ENCODE assay signal across 25 cellular contexts in the genomic region with DNA sequence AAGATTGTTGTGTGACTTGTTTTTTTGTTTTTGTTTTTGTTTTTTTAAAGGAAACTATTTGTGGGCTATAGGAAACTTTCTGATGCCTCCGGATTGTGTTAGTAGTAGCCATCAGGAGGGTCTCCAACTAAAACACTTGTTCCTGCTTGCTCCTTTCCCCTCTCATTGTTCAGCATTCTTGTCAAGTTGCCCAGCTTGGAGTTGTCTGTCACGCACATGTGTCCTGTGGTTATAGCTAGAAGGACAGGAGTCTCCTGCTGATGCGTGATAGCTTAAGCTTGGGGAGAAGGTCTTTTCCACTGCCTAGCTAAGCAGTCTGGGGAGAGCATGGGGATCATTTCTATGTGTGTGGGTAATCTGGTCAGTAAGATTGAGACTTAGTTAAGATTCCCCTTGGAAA.
"Had no signal": no experiment of that assay in that cellular context is flagged by ENCODE, and none has a peak within 500 bp of the region (broad histone marks: within the 10 kb centered on the region; RNA-seq: fewer than 3 reads in every experiment).

No MANE protein-coding gene starts in this region.

- H3K9me3 Mint-ChIP-seq: activated naive CD4-positive, alpha-beta T cell treated with anti-CD3 and anti-CD28 coated beads, Interleukin-2, amount 50 U/mL, for 24 hours; activated T-helper 1 cell treated with anti-CD3 and anti-CD28 coated beads, Interleukin-12 subunit alpha, Interleukin-12 subunit beta, Interleukin-2, Interleukin-4 antibody, amounts not matched to agents 30 ng/mL and 10 ng/mL and 1 ng/mL, durations not matched to agents 14 hours and 24 hours and 36 hours; effector memory CD8-positive, alpha-beta T cell; naive thymus-derived CD4-positive, alpha-beta T cell; T-cell; T-helper 2 cell treated with Interferon-gamma antibody and Interleukin-4, amounts not matched to agents 5 μg/mL and 100 μg/mL, for 36 hours had no signal

- H3K9me3 ChIP-seq: heart right ventricle, spleen, thoracic aorta, upper lobe of left lung had no signal

- H3K4me3 ChIP-seq: dorsolateral prefrontal cortex, heart right ventricle, spleen, thoracic aorta, upper lobe of left lung had no signal

- H3K4me3 Mint-ChIP-seq: activated naive CD4-positive, alpha-beta T cell treated with anti-CD3 and anti-CD28 coated beads, Interleukin-2, amount 50 U/mL, for 24 hours; activated T-helper 1 cell treated with anti-CD3 and anti-CD28 coated beads, Interleukin-12 subunit alpha, Interleukin-12 subunit beta, Interleukin-2, Interleukin-4 antibody, amounts not matched to agents 30 ng/mL and 10 ng/mL and 1 ng/mL, durations not matched to agents 14 hours and 24 hours and 36 hours; effector memory CD8-positive, alpha-beta T cell; T-cell; T-helper 2 cell treated with Interferon-gamma antibody and Interleukin-4, amounts not matched to agents 5 μg/mL and 100 μg/mL, for 36 hours had no signal

- H3K27me3 Mint-ChIP-seq: activated naive CD4-positive, alpha-beta T cell treated with anti-CD3 and anti-CD28 coated beads, Interleukin-2, amount 50 U/mL, for 24 hours; effector memory CD8-positive, alpha-beta T cell; naive thymus-derived CD4-positive, alpha-beta T cell; progenitor cell of endocrine pancreas; T-cell had no signal

- DNase-seq: activated CD4-positive, alpha-beta T cell treated with anti-CD3 and anti-CD28 coated beads for 1 hour; activated CD4-positive, alpha-beta T cell treated with anti-CD3 and anti-CD28 coated beads, Interleukin-2, amount 50 U/mL, for 4 hours; activated gamma-delta T cell treated with Interleukin-2 at 50 U/mL for 16 hours; aorta; brain microvascular endothelial cell; central memory CD4-positive, alpha-beta T cell; effector memory CD8-positive, alpha-beta T cell; heart right ventricle; islet precursor cell; left cardiac atrium; mesendoderm; naive thymus-derived CD4-positive, alpha-beta T cell; stimulated activated CD4-positive, alpha-beta T cell treated with anti-CD3 and anti-CD28 coated beads, Interleukin-4, amount 100 ng/mL, for 1 hour; stimulated activated naive CD4-positive, alpha-beta T cell; T-cell; upper lobe of left lung; WERI-Rb-1 had no signal

- H3K27ac ChIP-seq: brain microvascular endothelial cell, dorsolateral prefrontal cortex, epithelial cell of prostate, heart right ventricle, spleen, thoracic aorta, upper lobe of left lung, WERI-Rb-1 had no signal

- H3K27me3 ChIP-seq: brain microvascular endothelial cell, dorsolateral prefrontal cortex, heart right ventricle, spleen, upper lobe of left lung had no signal

- ATAC-seq: effector memory CD8-positive, alpha-beta T cell; heart right ventricle; left cardiac atrium; naive thymus-derived CD4-positive, alpha-beta T cell; T-cell had no signal

- H3K27ac Mint-ChIP-seq: activated naive CD4-positive, alpha-beta T cell treated with anti-CD3 and anti-CD28 coated beads, Interleukin-2, amount 50 U/mL, for 24 hours; progenitor cell of endocrine pancreas; T-cell; T-helper 2 cell treated with Interferon-gamma antibody and Interleukin-4, amounts not matched to agents 5 μg/mL and 100 μg/mL, for 36 hours had no signal
